In the genomic region with DNA sequence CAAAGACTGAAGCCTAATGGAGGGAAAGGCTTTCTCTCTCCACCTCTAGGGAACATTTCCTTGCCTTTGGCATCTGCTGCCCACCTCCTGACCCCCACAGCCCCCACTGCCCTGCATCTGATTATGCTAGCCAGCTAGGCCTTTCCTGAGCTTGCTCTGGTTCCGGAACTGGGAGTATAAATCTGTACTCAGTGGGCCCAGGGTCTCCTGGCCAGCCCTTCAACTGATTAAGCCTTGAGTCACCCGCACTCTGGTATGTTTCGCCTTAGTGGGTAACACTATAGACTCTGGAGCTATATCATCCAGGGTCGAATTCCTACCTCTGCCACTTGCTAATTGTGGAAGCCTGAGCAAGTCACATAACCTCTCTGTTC, we compare ENCODE assay signal across 14 cellular contexts. TPM values are rescaled to one million over a fixed set of nuclear protein-coding genes. Genes with fewer than 3 reads are reported as not detected.
DNase-seq lines count a peak whose midpoint lies in the region; ATAC-seq and TF ChIP-seq lines count a peak whose summit lies in the region.
"Had no signal": no experiment of that assay in that cellular context is flagged by ENCODE, and none has a peak within 500 bp of the region (broad histone marks: within the 10 kb centered on the region; RNA-seq: fewer than 3 reads in every experiment).

No MANE protein-coding gene starts in this region.

- H3K27me3 Mint-ChIP-seq in CD8-positive, alpha-beta memory T cell, result no peaks in the 10 kb centered on the region
- no peaks in the 10 kb centered on the region for H3K27me3 Mint-ChIP-seq in nephron (ENCODE audit: low read depth)
- H3K27me3 Mint-ChIP-seq in T-helper 2 cell treated with Interferon-gamma antibody and Interleukin-4, amounts not matched to agents 5 μg/mL and 100 μg/mL, for 36 hours (ENCODE audit: low read depth), result no peaks in the 10 kb centered on the region
- H3K27me3 Mint-ChIP-seq in activated T-cell treated with anti-CD3 and anti-CD28 coated beads, Interleukin-2, amount 50 U/mL, for 4 hours (ENCODE audit: low read depth), result no peaks in the 10 kb centered on the region
- H3K27me3 Mint-ChIP-seq: activated naive CD4-positive, alpha-beta T cell treated with anti-CD3 and anti-CD28 coated beads, Interleukin-2, amount 50 U/mL, for 24 hours had no signal

- H3K9me3 Mint-ChIP-seq in CD8-positive, alpha-beta memory T cell, result no peaks in the 10 kb centered on the region
- H3K9me3 Mint-ChIP-seq in nephron, result no peaks in the 10 kb centered on the region
- H3K9me3 Mint-ChIP-seq in T-helper 2 cell treated with Interferon-gamma antibody and Interleukin-4, amounts not matched to agents 5 μg/mL and 100 μg/mL, for 36 hours, result peaks cover 2% of the 10 kb centered on the region
- H3K9me3 Mint-ChIP-seq in activated T-cell treated with anti-CD3 and anti-CD28 coated beads, Interleukin-2, amount 50 U/mL, for 4 hours, result no peaks in the 10 kb centered on the region

- 28 to 29% methylated on average over 4 of the region's 4 CpGs for WGBS in ectodermal cell, 2 experiments

- no peak overlapping the region for H3K27ac ChIP-seq in CD8-positive, alpha-beta memory T cell (ENCODE audit: low read depth, low read length)
- H3K27ac ChIP-seq in ectodermal cell (ENCODE audit: insufficient read depth, low read depth, low read length, poor library complexity, severe bottlenecking), result peak overlapping the region; percentile 88
- H3K27ac ChIP-seq: spleen, vagina had no signal

- no peaks in the 10 kb centered on the region for H3K9me3 ChIP-seq in CD8-positive, alpha-beta memory T cell (ENCODE audit: low read length)
- H3K9me3 ChIP-seq in ectodermal cell (ENCODE audit: control insufficient read depth, low read length), result no peaks in the 10 kb centered on the region
- H3K9me3 ChIP-seq: spleen, vagina had no signal

- no peak for ATAC-seq in GM18870 (IDR thresholded peaks at IDR 0.05; ENCODE audit: unreplicated experiment)
- no peak for ATAC-seq in activated T-cell treated with anti-CD3 and anti-CD28 coated beads, Interleukin-2, amount 50 U/mL, for 4 hours
- ATAC-seq: HepG2 had no signal

- H3K4me3 Mint-ChIP-seq in CD8-positive, alpha-beta memory T cell, result no peak overlapping the region
- H3K4me3 Mint-ChIP-seq in nephron, result no peak overlapping the region
- no peak overlapping the region for H3K4me3 Mint-ChIP-seq in T-helper 2 cell treated with Interferon-gamma antibody and Interleukin-4, amounts not matched to agents 5 μg/mL and 100 μg/mL, for 36 hours
- no peak overlapping the region for H3K4me3 Mint-ChIP-seq in activated T-cell treated with anti-CD3 and anti-CD28 coated beads, Interleukin-2, amount 50 U/mL, for 4 hours
- H3K4me3 Mint-ChIP-seq: activated naive CD4-positive, alpha-beta T cell treated with anti-CD3 and anti-CD28 coated beads, Interleukin-2, amount 50 U/mL, for 24 hours had no signal

- H3K27ac Mint-ChIP-seq in CD8-positive, alpha-beta memory T cell, result peak overlapping the region in 6 of 8 donors; percentile 24 to 92 (median 40)
- H3K27ac Mint-ChIP-seq in nephron, result peak overlapping the region; percentile 35 to 88 (median 87)
- H3K27ac Mint-ChIP-seq in T-helper 2 cell treated with Interferon-gamma antibody and Interleukin-4, amounts not matched to agents 5 μg/mL and 100 μg/mL, for 36 hours, result no peak overlapping the region
- H3K27ac Mint-ChIP-seq: activated naive CD4-positive, alpha-beta T cell treated with anti-CD3 and anti-CD28 coated beads, Interleukin-2, amount 50 U/mL, for 24 hours had no signal

- no peak for DNase-seq in CD8-positive, alpha-beta memory T cell
- DNase-seq in M059J (ENCODE audit: low read depth), result peak; percentile 46
- DNase-seq in T-helper 2 cell treated with Interferon-gamma antibody and Interleukin-4, amounts not matched to agents 5 μg/mL and 100 μg/mL, for 36 hours (ENCODE audit: low spot score), result no peak
- no peak for DNase-seq in activated T-cell treated with anti-CD3 and anti-CD28 coated beads, Interleukin-2, amount 50 U/mL, for 4 hours
- DNase-seq in GM03348 (ENCODE audit: low spot score), result no peak
- DNase-seq: NCI-H2081 treated with DMSO at 0.1 percent for 48 hours, spleen, T1000 had no signal

- H3K27me3 ChIP-seq in CD8-positive, alpha-beta memory T cell (ENCODE audit: insufficient read depth, low read length, poor library complexity, severe bottlenecking), result no peaks in the 10 kb centered on the region
- H3K27me3 ChIP-seq in ectodermal cell (ENCODE audit: control insufficient read depth, insufficient read depth, low read length, poor library complexity, severe bottlenecking), result no peaks in the 10 kb centered on the region
- H3K27me3 ChIP-seq: spleen, vagina had no signal

- H3K36me3 ChIP-seq in CD8-positive, alpha-beta memory T cell (ENCODE audit: insufficient read depth, low read length), result no peaks in the 10 kb centered on the region
- no peaks in the 10 kb centered on the region for H3K36me3 ChIP-seq in ectodermal cell (ENCODE audit: control insufficient read depth, insufficient read depth, low read length)
- H3K36me3 ChIP-seq: spleen, vagina had no signal

- peaks cover 54 to 88% (median 86%) of the 10 kb centered on the region in 3 donors for H3K4me1 Mint-ChIP-seq in CD8-positive, alpha-beta memory T cell
- H3K4me1 Mint-ChIP-seq in nephron, result peaks cover 30% of the 10 kb centered on the region
- peaks cover 32% of the 10 kb centered on the region for H3K4me1 Mint-ChIP-seq in T-helper 2 cell treated with Interferon-gamma antibody and Interleukin-4, amounts not matched to agents 5 μg/mL and 100 μg/mL, for 36 hours (ENCODE audit: low read depth)
- H3K4me1 Mint-ChIP-seq in activated T-cell treated with anti-CD3 and anti-CD28 coated beads, Interleukin-2, amount 50 U/mL, for 4 hours (ENCODE audit: low read depth), result peaks cover 61% of the 10 kb centered on the region

- no peak for TF ChIP-seq CTCF in nephron (IDR thresholded peaks at IDR 0.05; ENCODE audit: unreplicated experiment in 3 of 3)

- H3K4me3 ChIP-seq in CD8-positive, alpha-beta memory T cell (ENCODE audit: low read length), result no peak overlapping the region
- no peak overlapping the region for H3K4me3 ChIP-seq in ectodermal cell (ENCODE audit: insufficient read depth, low read depth, low read length)
- H3K4me3 ChIP-seq: spleen, vagina had no signal

- peaks cover 7 to 18% (median 11%) of the 10 kb centered on the region in 3 donors for H3K36me3 Mint-ChIP-seq in CD8-positive, alpha-beta memory T cell
- no peaks in the 10 kb centered on the region for H3K36me3 Mint-ChIP-seq in nephron (ENCODE audit: low read depth)
- peaks cover 8% of the 10 kb centered on the region for H3K36me3 Mint-ChIP-seq in T-helper 2 cell treated with Interferon-gamma antibody and Interleukin-4, amounts not matched to agents 5 μg/mL and 100 μg/mL, for 36 hours (ENCODE audit: low read depth)
- peaks cover under 1% of the 10 kb centered on the region for H3K36me3 Mint-ChIP-seq in activated T-cell treated with anti-CD3 and anti-CD28 coated beads, Interleukin-2, amount 50 U/mL, for 4 hours (ENCODE audit: insufficient read depth)
- H3K36me3 Mint-ChIP-seq: activated naive CD4-positive, alpha-beta T cell treated with anti-CD3 and anti-CD28 coated beads, Interleukin-2, amount 50 U/mL, for 24 hours had no signal

- H3K4me1 ChIP-seq in CD8-positive, alpha-beta memory T cell (ENCODE audit: insufficient read depth, low read length), result peaks cover 57% of the 10 kb centered on the region
- H3K4me1 ChIP-seq in ectodermal cell (ENCODE audit: control insufficient read depth, insufficient read depth, low read length), result peaks cover 46% of the 10 kb centered on the region

- POLR2A ChIA-PET in CD8-positive, alpha-beta memory T cell (lab: Charles Lee), result interaction anchor here (0.8 kb wide), 1 partner anchor 9 kb away, joined by 3 read pairs; no protein-coding TSS in a partner anchor

- CTCF ChIA-PET in CD8-positive, alpha-beta memory T cell (lab: Charles Lee), result interaction anchor here (0.9 to 7.4 kb wide), 3 partner anchors 10 to 46 kb away, joined by 3 to 46 read pairs (median 42); partner anchors contain the start of gene RIPOR2

RNA-seq across cellular contexts. Expression of gene RIPOR2, which starts 45.6 kb away (rescaled TPM):
- 10 to 100 TPM; 54.4 to 58.2 TPM for total RNA-seq in CD8-positive, alpha-beta memory T cell
- polyA plus RNA-seq in CD8-positive, alpha-beta memory T cell, result 427 TPM
- 18.6 and 22.9 TPM in 2 replicates for total RNA-seq in M059J (2014; rRNA removed; shearing (Covaris generic))
- 10.3 TPM for polyA plus RNA-seq in ectodermal cell (2013, experiment 1 of 4)
- 5.3 TPM for polyA plus RNA-seq in ectodermal cell (2013, experiment 2 of 4)
- polyA plus RNA-seq in ectodermal cell (2013, experiment 3 of 4), result 5.3 TPM
- 6.4 TPM for polyA plus RNA-seq in ectodermal cell (2013, experiment 4 of 4)
- 10 to 100 TPM; 14.7 to 17.4 (median 16.8) TPM for total RNA-seq in activated T-cell treated with anti-CD3 and anti-CD28 coated beads, Interleukin-2, amount 50 U/mL, for 4 hours
